ENCODE assay signal across 1 cellular context in genomic region chr10:88783734-88784133, GRCh38.
TF ChIP-seq lines count a peak whose summit lies in the region.

No MANE protein-coding gene starts in this region.

TF ChIP-seq in GM12878, 131 proteins besides CTCF, POLR2A, EP300 and RAD21:
- TF ChIP-seq SIN3A (IDR thresholded peaks at IDR 0.05; ENCODE audit: low read depth, low read length), result no peak
- peak; percentile 73 for TF ChIP-seq RUNX3 (IDR thresholded peaks at IDR 0.05; ENCODE audit: low read length)
